In the genomic region with DNA sequence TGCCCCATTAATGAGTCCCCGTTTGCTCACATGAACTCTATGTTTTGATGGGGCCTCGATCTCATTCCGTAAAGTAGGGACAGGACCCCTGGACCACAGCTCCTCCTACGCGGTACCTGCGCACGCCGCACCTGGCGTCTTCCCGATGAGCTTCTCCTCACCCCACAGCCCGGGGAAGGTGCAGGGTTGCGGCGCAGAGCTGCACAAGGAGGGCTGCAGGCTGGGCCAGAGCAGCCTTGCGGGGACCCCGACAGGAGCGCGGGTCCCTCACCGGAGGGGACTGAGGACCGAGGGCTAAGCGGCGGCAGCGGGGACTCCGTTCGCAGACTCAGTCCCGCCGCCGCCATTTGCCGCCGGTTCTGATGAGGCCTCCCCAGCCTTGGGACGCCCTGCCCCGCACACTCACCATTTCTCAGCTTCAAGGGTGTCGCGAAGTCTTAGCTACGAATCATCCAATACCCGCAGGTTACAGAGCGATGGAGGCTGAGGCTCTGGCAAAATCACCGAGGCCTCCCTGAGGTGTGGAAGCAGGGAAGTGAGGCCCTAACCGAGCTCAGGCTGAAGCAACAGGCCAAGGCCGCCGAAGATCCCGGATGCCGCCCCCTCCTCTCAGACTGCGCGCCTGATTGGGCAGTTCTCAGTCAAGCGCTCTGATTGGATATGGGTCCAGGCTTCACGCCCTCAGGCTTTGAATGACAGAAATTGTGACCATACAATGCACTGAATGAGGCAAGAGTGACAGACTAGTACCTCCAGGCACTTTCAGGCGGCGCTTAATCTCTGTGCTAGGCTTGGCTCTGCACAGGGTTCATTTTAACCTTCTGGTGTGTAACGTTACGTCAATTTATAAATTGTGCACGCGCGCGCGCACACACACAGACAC, we compare ENCODE assay signal across 8 cellular contexts.
DNase-seq lines count a peak whose midpoint lies in the region; ATAC-seq and TF ChIP-seq lines count a peak whose summit lies in the region.

No MANE protein-coding gene starts in this region.

- H3K4me1 Mint-ChIP-seq in nephron = peaks cover 16% of the 10 kb centered on the region

- no peak overlapping the region for H3K4me2 ChIP-seq in KMS-11

- H3K27ac Mint-ChIP-seq in nephron = peak overlapping the region; percentile 99 to 100 (median 100)

- H3K36me3 Mint-ChIP-seq in nephron (ENCODE audit: low read depth) = peaks cover 91% of the 10 kb centered on the region

- H3K4me1 ChIP-seq in KMS-11 (ENCODE audit: low read depth, poor library complexity, severe bottlenecking) = no peaks in the 10 kb centered on the region

- no peaks in the 10 kb centered on the region for H3K27me3 ChIP-seq in KMS-11 (ENCODE audit: insufficient read depth, low read depth)

- H3K9ac ChIP-seq in KMS-11 = peak overlapping the region; percentile 76; the same call in 1 of the 2 replicates

- H3K79me2 ChIP-seq in KMS-11 (ENCODE audit: insufficient read depth, low read depth) = no peaks in the 10 kb centered on the region

- H2AFZ ChIP-seq in KMS-11 (ENCODE audit: low read depth) = no peak overlapping the region

- peaks cover 73% of the 10 kb centered on the region for H3K9me3 Mint-ChIP-seq in nephron

- H3K27me3 Mint-ChIP-seq in nephron (ENCODE audit: low read depth) = peaks cover 4% of the 10 kb centered on the region

- H3K36me3 ChIP-seq in KMS-11 (ENCODE audit: insufficient read depth) = no peaks in the 10 kb centered on the region

- DNase-seq in DMS79 treated with DMSO at 0.1 percent for 48 hours (lab: John Stamatoyannopoulos, UW) (peak; percentile 90), RPMI8226 (peak; percentile 96), fibroblast of the conjunctiva (ENCODE audit: low read depth) (peak; percentile 97)
- peak; percentile 91 for DNase-seq in activated effector memory CD4-positive, alpha-beta T cell treated with Interleukin-2 at 50 U/mL for 16 hours
- DNase-seq in stimulated activated naive CD8-positive, alpha-beta T cell treated with anti-CD3 and anti-CD28 coated beads, Interleukin-15, Interleukin-2, amounts not matched to agents 100 U/mL and 50 U/mL, for 24 hours = peak; percentile 87

- H4K20me1 ChIP-seq in KMS-11 (ENCODE audit: insufficient read depth) = no peaks in the 10 kb centered on the region

- no peak overlapping the region for H3K4me3 ChIP-seq in KMS-11 (IDR thresholded peaks at IDR 0.05; ENCODE audit: insufficient read depth, low read depth, low read length)

- peak overlapping the region; percentile 48; the same call in 1 of the 2 replicates for H3K27ac ChIP-seq in KMS-11

- peak; percentile 99 for ATAC-seq in GM21786 (IDR thresholded peaks at IDR 0.05; ENCODE audit: unreplicated experiment)
- ATAC-seq in stimulated activated naive CD8-positive, alpha-beta T cell treated with anti-CD3 and anti-CD28 coated beads, Interleukin-15, Interleukin-2, amounts not matched to agents 100 U/mL and 50 U/mL, for 24 hours = peak; percentile 100

- H3K4me3 Mint-ChIP-seq in nephron = peak overlapping the region; percentile 99 to 100 (median 100)

- no peak for TF ChIP-seq CTCF in KMS-11 (conservative IDR thresholded peaks at IDR 0.05; ENCODE audit: low read depth, low read length)
- no peak for TF ChIP-seq CTCF in nephron (IDR thresholded peaks at IDR 0.05; ENCODE audit: unreplicated experiment in 3 of 3)
